ENCODE assay signal across 1 cellular context in the genomic region with DNA sequence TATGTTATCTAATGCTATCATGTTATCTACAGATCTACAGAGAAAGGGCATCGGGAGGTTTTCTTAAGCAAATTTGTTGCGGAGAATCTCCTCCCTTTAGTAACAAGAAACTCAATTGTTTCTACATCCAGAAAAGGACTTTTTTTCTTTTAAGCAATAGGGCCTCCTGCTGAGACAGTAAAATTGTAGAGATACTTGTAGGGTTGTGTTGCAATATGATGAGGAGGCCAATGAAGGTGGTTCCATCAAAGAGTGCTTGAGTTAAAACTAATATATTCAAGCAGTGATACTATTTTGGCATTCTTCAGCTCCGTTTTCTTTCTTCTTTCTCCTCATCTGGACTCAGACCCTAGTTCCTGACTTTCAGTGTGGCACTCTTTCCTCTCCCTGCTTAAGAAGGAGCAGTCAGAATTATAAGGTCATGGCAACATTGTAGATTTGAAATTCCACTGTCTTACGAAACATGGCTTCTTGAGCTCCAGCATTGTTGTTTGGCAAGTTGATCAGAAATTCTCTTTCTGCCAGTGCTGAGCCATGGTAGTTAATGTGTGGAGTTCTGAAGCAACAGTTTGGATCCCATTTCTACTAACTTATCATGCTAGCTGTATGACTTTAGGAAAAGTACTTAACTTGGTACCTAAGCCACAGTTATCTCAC.
TF ChIP-seq lines count a peak whose summit lies in the region.

No MANE protein-coding gene starts in this region.

TF ChIP-seq in WTC11, 78 proteins besides CTCF, POLR2A, EP300 and RAD21 (continued from another document):
- no peak for TF ChIP-seq FOXJ3 (CRISPR knock-in tag; IDR thresholded peaks at IDR 0.05; ENCODE audit: borderline replicate concordance)
- TF ChIP-seq, protein P1, sequence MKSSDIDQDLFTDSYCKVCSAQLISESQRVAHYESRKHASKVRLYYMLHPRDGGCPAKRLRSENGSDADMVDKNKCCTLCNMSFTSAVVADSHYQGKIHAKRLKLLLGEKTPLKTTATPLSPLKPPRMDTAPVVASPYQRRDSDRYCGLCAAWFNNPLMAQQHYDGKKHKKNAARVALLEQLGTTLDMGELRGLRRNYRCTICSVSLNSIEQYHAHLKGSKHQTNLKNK (CRISPR knock-in tag; IDR thresholded peaks at IDR 0.05) = no peak
- TF ChIP-seq, protein P2, sequence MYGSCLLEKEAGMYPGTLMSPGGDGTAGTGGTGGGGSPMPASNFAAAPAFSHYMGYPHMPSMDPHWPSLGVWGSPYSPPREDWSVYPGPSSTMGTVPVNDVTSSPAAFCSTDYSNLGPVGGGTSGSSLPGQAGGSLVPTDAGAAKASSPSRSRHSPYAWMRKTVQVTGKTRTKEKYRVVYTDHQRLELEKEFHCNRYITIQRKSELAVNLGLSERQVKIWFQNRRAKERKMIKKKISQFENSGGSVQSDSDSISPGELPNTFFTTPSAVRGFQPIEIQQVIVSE (CRISPR knock-in tag; IDR thresholded peaks at IDR 0.05; ENCODE audit: borderline replicate concordance) = no peak
